In genomic region chr2:156695020-156695419, GRCh38 we compare ENCODE assay signal across 17 cellular contexts.
"Had no signal": no experiment of that assay in that cellular context is flagged by ENCODE, and none has a peak within 500 bp of the region (broad histone marks: within the 10 kb centered on the region; RNA-seq: fewer than 3 reads in every experiment).

No MANE protein-coding gene starts in this region.

- H3K27me3 ChIP-seq: ascending aorta, breast epithelium, foreskin keratinocyte, pancreas, sigmoid colon, stomach, testis, upper lobe of left lung had no signal

- ATAC-seq: activated naive CD8-positive, alpha-beta T cell treated with anti-CD3 and anti-CD28 coated beads, Interleukin-2, amount 50 U/mL, for 24 hours; activated T-helper 17 cell treated with anti-CD3 and anti-CD28 coated beads, Interleukin-2, amount 50 U/mL, for 72 hours; foreskin keratinocyte; lower lobe of right lung had no signal

- DNase-seq: activated CD4-positive, alpha-beta T cell treated with anti-CD3 and anti-CD28 coated beads, Interleukin-2, amount 50 U/mL, for 48 hours; activated naive CD4-positive, alpha-beta T cell treated with anti-CD3 and anti-CD28 coated beads for 36 hours; activated naive CD8-positive, alpha-beta T cell treated with anti-CD3 and anti-CD28 coated beads, Interleukin-2, amount 50 U/mL, for 24 hours; effector memory CD4-positive, alpha-beta T cell; foreskin keratinocyte; glutamatergic neuron; lower lobe of right lung; pancreas; sigmoid colon; stimulated activated CD4-positive, alpha-beta T cell treated with anti-CD3 and anti-CD28 coated beads, Interleukin-12 subunit alpha, Interleukin-12 subunit beta, amount 100 ng/mL, for 4 hours; stimulated activated CD4-positive, alpha-beta T cell treated with anti-CD3 and anti-CD28 coated beads, Interleukin-2, amount 100 ng/mL, for 24 hours; stomach; testis; upper lobe of left lung had no signal

- H3K9me3 ChIP-seq: ascending aorta, breast epithelium, lower lobe of right lung, pancreas, sigmoid colon, stomach, testis, upper lobe of left lung had no signal

- H3K36me3 ChIP-seq: ascending aorta, breast epithelium, lower lobe of right lung, pancreas, sigmoid colon, stomach, upper lobe of left lung had no signal

- H3K4me1 ChIP-seq: ascending aorta, breast epithelium, foreskin keratinocyte, lower lobe of right lung, pancreas, sigmoid colon, stomach, testis, upper lobe of left lung had no signal

- H3K4me3 ChIP-seq: ascending aorta, breast epithelium, lower lobe of right lung, pancreas, sigmoid colon, stomach, testis, upper lobe of left lung had no signal
